Comparison of ENCODE assay signal across 9 cellular contexts in genomic region chr9:106286249-106286648, GRCh38.
DNase-seq lines count a peak whose midpoint lies in the region; FAIRE-seq and TF ChIP-seq lines count a peak whose summit lies in the region.
"Had no signal": no experiment of that assay in that cellular context is flagged by ENCODE, and none has a peak within 500 bp of the region (broad histone marks: within the 10 kb centered on the region; RNA-seq: fewer than 3 reads in every experiment).

No MANE protein-coding gene starts in this region.

- H3K27me3 ChIP-seq in BJ (ENCODE audit: control insufficient read depth, insufficient read depth, low read length) (no peaks in the 10 kb centered on the region), suprapubic skin (no peaks in the 10 kb centered on the region)

- CTCF ChIA-PET in BJ (lab: Yijun Ruan, JAX), result interaction anchor here (1.1 kb wide), 1 partner anchor 578 kb away, joined by 4 read pairs; no protein-coding TSS in a partner anchor

- POLR2A ChIA-PET in BJ (lab: Charles Lee), result interaction anchor here (0.6 kb wide), 1 partner anchor 93 kb away, joined by 3 read pairs; no protein-coding TSS in a partner anchor

- no peak for DNase-seq in BJ (ENCODE audit: low read depth)
- DNase-seq in HT-29 (ENCODE audit: low spot score), result peak; percentile 7
- peak; percentile 12 for DNase-seq in SK-N-DZ (ENCODE audit: low spot score)
- DNase-seq in kidney, result no peak
- DNase-seq in cerebellum (ENCODE audit: low spot score), result no peak
- no peak for DNase-seq in T1000 (lab: John Stamatoyannopoulos, UW)
- no peak for DNase-seq in activated CD4-positive, alpha-beta T cell treated with anti-CD3 and anti-CD28 coated beads for 48 hours
- DNase-seq in suprapubic skin (ENCODE audit: low spot score in 2 of 2), result no peak

- H3K27ac ChIP-seq in kidney (ENCODE audit: low read depth in 2 of 2, low read length in 2 of 2) (no peak overlapping the region), suprapubic skin (no peak overlapping the region)

- H3K4me3 ChIP-seq in BJ (ENCODE audit: low read depth, low read length), result no peak overlapping the region
- H3K4me3 ChIP-seq in kidney (ENCODE audit: low read length in 2 of 2), result no peak overlapping the region
- H3K4me3 ChIP-seq in suprapubic skin, result no peak overlapping the region

- TF ChIP-seq CTCF in BJ (IDR thresholded peaks at IDR 0.05; ENCODE audit: insufficient read depth, low read depth, low read length) (peak; percentile 14; the same call in 1 of the 2 replicates), kidney (IDR thresholded peaks at IDR 0.05; ENCODE audit: borderline replicate concordance, extremely low read depth, insufficient read depth) (peak; percentile 17), suprapubic skin (IDR thresholded peaks at IDR 0.05) (no peak)

- intact Hi-C loops in kidney (cut with DNase I), result no loop called here

- no peak overlapping the region for H3K9ac ChIP-seq in kidney (ENCODE audit: low read length in 2 of 2)

- no peaks in the 10 kb centered on the region for H3K4me1 ChIP-seq in kidney (ENCODE audit: control insufficient read depth in 1 of 2, insufficient read depth in 1 of 2, low read depth in 1 of 2, low read length in 2 of 2)
- H3K4me1 ChIP-seq in suprapubic skin, result peaks cover 7% of the 10 kb centered on the region

- H3K9me3 ChIP-seq in kidney (ENCODE audit: control insufficient read depth in 1 of 2, low read length in 2 of 2) (no peaks in the 10 kb centered on the region), suprapubic skin (no peaks in the 10 kb centered on the region)

- H3K36me3 ChIP-seq in BJ (ENCODE audit: control insufficient read depth, insufficient read depth, low read length) (no peaks in the 10 kb centered on the region), kidney (ENCODE audit: control insufficient read depth in 1 of 2, insufficient read depth in 2 of 2, low read length in 2 of 2) (no peaks in the 10 kb centered on the region), suprapubic skin (no peaks in the 10 kb centered on the region)

- no peak for TF ChIP-seq EP300 in suprapubic skin (IDR thresholded peaks at IDR 0.05)

- TF ChIP-seq POLR2A in suprapubic skin (IDR thresholded peaks at IDR 0.05), result no peak

- no peak for FAIRE-seq in kidney (lab: Jason Lieb, UNC)
- FAIRE-seq: islet of Langerhans had no signal

Comparison
In these comparisons a context has a peak if more than half of its experiments do, and no peak if none do; other contexts are left out.
1. DNase-seq: peak in HT-29 (single experiment) and SK-N-DZ (single experiment); none in BJ (single experiment), kidney (single experiment), cerebellum (single experiment), T1000 (single experiment), activated CD4-positive, alpha-beta T cell treated with anti-CD3 and anti-CD28 coated beads for 48 hours (single experiment) and suprapubic skin (0 of 2).
2. CTCF ChIP-seq: peak in BJ (single experiment) and kidney (single experiment); none in suprapubic skin (0 of 2).